Comparison of ENCODE assay signal across 7 cellular contexts in the genomic region with DNA sequence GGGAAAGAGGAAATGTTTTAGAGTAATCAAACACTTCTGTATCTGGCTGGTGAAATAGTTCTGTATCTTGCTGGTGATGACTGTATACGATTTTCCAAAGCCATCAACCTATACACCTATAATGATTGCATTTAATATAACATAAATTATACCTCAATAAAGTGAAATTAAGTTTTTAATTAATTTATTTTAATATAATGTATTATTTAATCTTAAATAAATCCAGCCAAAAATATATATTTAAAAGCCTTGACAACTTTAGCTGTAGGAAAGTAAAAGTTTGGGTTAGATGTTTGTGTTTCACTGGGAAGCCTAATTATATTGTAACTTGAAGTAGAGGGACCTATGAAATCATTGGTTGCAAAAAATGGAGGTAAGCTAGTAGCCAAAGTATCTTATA.
"Had no signal": no experiment of that assay in that cellular context is flagged by ENCODE, and none has a peak within 500 bp of the region (broad histone marks: within the 10 kb centered on the region; RNA-seq: fewer than 3 reads in every experiment).

No MANE protein-coding gene starts in this region.

- H3K27me3 Mint-ChIP-seq: IgD-negative memory B cell had no signal

- FAIRE-seq: HepG2, HTR-8/SVneo, K562 had no signal

- H3K4me3 Mint-ChIP-seq: IgD-negative memory B cell had no signal

- H3K27ac ChIP-seq: HL-60 had no signal

- DNase-seq: IMR-90, KBM-7 had no signal

- H3K4me1 Mint-ChIP-seq: IgD-negative memory B cell had no signal

- ATAC-seq: HepG2, K562 had no signal

- H3K4me3 ChIP-seq: K562 had no signal

- H3K36me3 Mint-ChIP-seq: IgD-negative memory B cell had no signal

- H3K27ac Mint-ChIP-seq: IgD-negative memory B cell had no signal
